10 cellular contexts compared by ENCODE assay signal in genomic region chr3:48565591-48566400, GRCh38. TPM values are rescaled to one million over a fixed set of nuclear protein-coding genes. Genes with fewer than 3 reads are reported as not detected.
DNase-seq lines count a peak whose midpoint lies in the region; ATAC-seq, FAIRE-seq and TF ChIP-seq lines count a peak whose summit lies in the region.
"Had no signal": no experiment of that assay in that cellular context is flagged by ENCODE, and none has a peak within 500 bp of the region (broad histone marks: within the 10 kb centered on the region; RNA-seq: fewer than 3 reads in every experiment).

No MANE protein-coding gene starts in this region.

- TF ChIP-seq CTCF in SK-N-SH (IDR thresholded peaks at IDR 0.05) = no peak
- no peak for TF ChIP-seq CTCF in gastrocnemius medialis (IDR thresholded peaks at IDR 0.05 in 4 of 5, conservative IDR thresholded peaks at IDR 0.05 in 1 of 5)

- H2AFZ ChIP-seq in SK-N-SH (ENCODE audit: low read depth) = 0 out of 2 replicates have a peak overlapping the region, but pooled peaks have one; percentile 21

- WGBS in SK-N-SH (ENCODE audit: low lambda C conversion rate) = 50% methylated on average over 7 of the region's 7 CpGs

- H3K9me3 ChIP-seq in SK-N-SH = no peaks in the 10 kb centered on the region
- no peaks in the 10 kb centered on the region for H3K9me3 ChIP-seq in gastrocnemius medialis

- in situ Hi-C loops in gastrocnemius medialis (cut with MboI; ENCODE audit: low sequenced_read_pairs in 4 of 4) = no loop called here

- CTCF ChIA-PET in SK-N-SH (lab: Yijun Ruan, JAX) = interaction anchor here (0.6 to 1.4 kb wide), 4 partner anchors 10 to 130 kb away, joined by 3 to 4 read pairs (median 4); partner anchors contain the start of gene UQCRC1

- no peak for TF ChIP-seq EP300 in SK-N-SH (IDR thresholded peaks at IDR 0.05; ENCODE audit: borderline replicate concordance in 1 of 2, low read depth in 1 of 2, low read length in 1 of 2)

- no peaks in the 10 kb centered on the region for H3K9me2 ChIP-seq in SK-N-SH

- intact Hi-C loops in gastrocnemius medialis (cut with DNase I; ENCODE audit: low total_unique reads) = no loop called here

- FAIRE-seq in GM12891 (lab: Jason Lieb, UNC) = peak; percentile 54
- FAIRE-seq: frontal cortex had no signal

- no peaks in the 10 kb centered on the region for H3K36me3 ChIP-seq in SK-N-SH (replicated peaks in 1 of 2; ENCODE audit: control insufficient read depth in 1 of 2, insufficient read depth in 2 of 2, low read length in 1 of 2)
- no peaks in the 10 kb centered on the region for H3K36me3 ChIP-seq in gastrocnemius medialis

- H3K9ac ChIP-seq in SK-N-SH = no peak overlapping the region

- TF ChIP-seq RAD21 in SK-N-SH (IDR thresholded peaks at IDR 0.05; ENCODE audit: low read length) = no peak

- ATAC-seq in gastrocnemius medialis (no peak), HG02970 (IDR thresholded peaks at IDR 0.05; ENCODE audit: low FRiP score, unreplicated experiment) (no peak)

- no peaks in the 10 kb centered on the region for H3K79me2 ChIP-seq in SK-N-SH (ENCODE audit: insufficient read depth)

- no peak for TF ChIP-seq POLR2A in GM12891 (IDR thresholded peaks at IDR 0.05; ENCODE audit: low read depth, low read length)
- no peak for TF ChIP-seq POLR2A in erythroblast (IDR thresholded peaks at IDR 0.05; ENCODE audit: low read length)
- TF ChIP-seq POLR2A in gastrocnemius medialis (IDR thresholded peaks at IDR 0.05) = no peak

- H3K27me3 ChIP-seq in SK-N-SH (ENCODE audit: insufficient read depth) (no peaks in the 10 kb centered on the region), gastrocnemius medialis (no peaks in the 10 kb centered on the region)

- H3K4me2 ChIP-seq in SK-N-SH = no peak overlapping the region; the same call in 1 of the 2 replicates

- POLR2A ChIA-PET in SK-N-SH (lab: Yijun Ruan, JAX) = no interaction called here

- peaks cover 22% of the 10 kb centered on the region for H3F3A ChIP-seq in SK-N-SH (replicated peaks; ENCODE audit: insufficient read depth)

- peaks cover 39 to 56% of the 10 kb centered on the region in 2 experiments; a peak in 3 of 4 replicates for H3K4me1 ChIP-seq in SK-N-SH (ENCODE audit: control insufficient read depth in 1 of 2, insufficient read depth in 2 of 2, low read depth in 1 of 2, low read length in 1 of 2)
- peaks cover 5% of the 10 kb centered on the region in 2 donors for H3K4me1 ChIP-seq in gastrocnemius medialis

- H3K27ac ChIP-seq in SK-N-SH (ENCODE audit: low read depth in 2 of 2, low read length in 1 of 2) = peak overlapping the region; percentile 67 to 93; a peak in 3 of 4 replicates
- H3K27ac ChIP-seq in gastrocnemius medialis = no peak overlapping the region

- H3K4me3 ChIP-seq in SK-N-SH (ENCODE audit: low read depth in 2 of 2, low read length in 1 of 2) (no peak overlapping the region), gastrocnemius medialis (no peak overlapping the region)

- H4K20me1 ChIP-seq in SK-N-SH (ENCODE audit: insufficient read depth) = no peaks in the 10 kb centered on the region

- DNase-seq in A172 (ENCODE audit: low spot score) (peak; percentile 88), GM12891 (ENCODE audit: insufficient read length, low spot score) (no peak), SK-N-SH (no peak), erythroblast (lab: John Stamatoyannopoulos, UW) (peak; percentile 21 to 53), gastrocnemius medialis (no peak), T-helper 9 cell (no peak)
- no peak for DNase-seq in activated CD4-positive, CD25-positive, alpha-beta regulatory T cell (lab: John Stamatoyannopoulos, UW)
- DNase-seq: MM.1S had no signal

TF ChIP-seq in GM12891, 5 proteins besides CTCF, POLR2A, EP300 and RAD21:
- TF ChIP-seq POLR2AphosphoS5 (IDR thresholded peaks at IDR 0.05; ENCODE audit: low read depth, low read length) (no peak), SPI1 (IDR thresholded peaks at IDR 0.05; ENCODE audit: low read depth, low read length) (no peak), PAX5 (IDR thresholded peaks at IDR 0.05; ENCODE audit: insufficient read depth, low read length, severe bottlenecking) (no peak), TAF1 (IDR thresholded peaks at IDR 0.05; ENCODE audit: low read depth, low read length) (no peak), POU2F2 (IDR thresholded peaks at IDR 0.05; ENCODE audit: low read depth, low read length) (no peak)

TF ChIP-seq in SK-N-SH, 30 proteins besides CTCF, POLR2A, EP300 and RAD21 (continues in another document):
- TF ChIP-seq TEAD4 (IDR thresholded peaks at IDR 0.05; ENCODE audit: borderline replicate concordance, insufficient read depth) (no peak), FOXJ3 (CRISPR knock-in tag; IDR thresholded peaks at IDR 0.05) (no peak), TCF12 (IDR thresholded peaks at IDR 0.05) (no peak; the same call in 1 of the 2 replicates), RCOR1 (IDR thresholded peaks at IDR 0.05; ENCODE audit: low read length) (no peak), JUND (IDR thresholded peaks at IDR 0.05) (no peak; the same call in 1 of the 2 replicates), SMC3 (IDR thresholded peaks at IDR 0.05; ENCODE audit: low read depth, low read length) (no peak), CHD2 (IDR thresholded peaks at IDR 0.05; ENCODE audit: low read length, partially characterized antibody) (no peak), IRF3 (IDR thresholded peaks at IDR 0.05; ENCODE audit: low read depth, low read length) (no peak), FOSL2 (IDR thresholded peaks at IDR 0.05; ENCODE audit: borderline replicate concordance, low read depth) (peak; percentile 75; the same call in 1 of the 2 replicates)
- TF ChIP-seq, protein P1, sequence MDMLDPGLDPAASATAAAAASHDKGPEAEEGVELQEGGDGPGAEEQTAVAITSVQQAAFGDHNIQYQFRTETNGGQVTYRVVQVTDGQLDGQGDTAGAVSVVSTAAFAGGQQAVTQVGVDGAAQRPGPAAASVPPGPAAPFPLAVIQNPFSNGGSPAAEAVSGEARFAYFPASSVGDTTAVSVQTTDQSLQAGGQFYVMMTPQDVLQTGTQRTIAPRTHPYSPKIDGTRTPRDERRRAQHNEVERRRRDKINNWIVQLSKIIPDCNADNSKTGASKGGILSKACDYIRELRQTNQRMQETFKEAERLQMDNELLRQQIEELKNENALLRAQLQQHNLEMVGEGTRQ (IDR thresholded peaks at IDR 0.05; ENCODE audit: borderline replicate concordance, low read depth, low read length) = no peak
- TF ChIP-seq, protein P2, sequence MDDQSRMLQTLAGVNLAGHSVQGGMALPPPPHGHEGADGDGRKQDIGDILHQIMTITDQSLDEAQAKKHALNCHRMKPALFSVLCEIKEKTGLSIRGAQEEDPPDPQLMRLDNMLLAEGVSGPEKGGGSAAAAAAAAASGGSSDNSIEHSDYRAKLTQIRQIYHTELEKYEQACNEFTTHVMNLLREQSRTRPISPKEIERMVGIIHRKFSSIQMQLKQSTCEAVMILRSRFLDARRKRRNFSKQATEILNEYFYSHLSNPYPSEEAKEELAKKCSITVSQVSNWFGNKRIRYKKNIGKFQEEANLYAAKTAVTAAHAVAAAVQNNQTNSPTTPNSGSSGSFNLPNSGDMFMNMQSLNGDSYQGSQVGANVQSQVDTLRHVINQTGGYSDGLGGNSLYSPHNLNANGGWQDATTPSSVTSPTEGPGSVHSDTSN (IDR thresholded peaks at IDR 0.05) = no peak

RNA-seq across cellular contexts. Expression of gene UCN2, which starts 2.2 kb away (rescaled TPM):
- total RNA-seq in A172 (2014; rRNA removed; shearing (Covaris generic)) = 1.3 and 5.0 TPM in 2 replicates
- 0.15 TPM for polyA plus RNA-seq in GM12891 (2012; ENCODE audit: low read depth, missing spikeins)
- 0.50 and 0.69 TPM in 2 replicates for polyA plus RNA-seq in SK-N-SH (2012; rRNA removed)
- 0.15 and 0.22 TPM in 2 replicates for polyA plus RNA-seq in SK-N-SH (2012; cell fraction: cytosol; rRNA removed)
- polyA plus RNA-seq in SK-N-SH (2012; cell fraction: nucleus; rRNA removed) = 2.7 and 4.1 TPM in 2 replicates
- not detected for total RNA-seq in gastrocnemius medialis
- total RNA-seq: frontal cortex had no signal

RNA-seq across cellular contexts. Expression of gene PFKFB4, which starts 9.2 kb away (rescaled TPM):
- total RNA-seq in A172 (2014; rRNA removed; shearing (Covaris generic)) = 7.6 and 8.4 TPM in 2 replicates
- 37.5 TPM for polyA plus RNA-seq in GM12891 (2012; ENCODE audit: low read depth, missing spikeins)
- 5.7 and 6.7 TPM in 2 replicates for polyA plus RNA-seq in SK-N-SH (2012; rRNA removed)
- 3.2 and 4.1 TPM in 2 replicates for polyA plus RNA-seq in SK-N-SH (2012; cell fraction: cytosol; rRNA removed)
- polyA plus RNA-seq in SK-N-SH (2012; cell fraction: nucleus; rRNA removed) = 14.3 and 15.3 TPM in 2 replicates
- total RNA-seq in gastrocnemius medialis = 1 to 10 TPM in 3 of 4 donors, under 1 TPM in 1; 0.87 to 2.6 (median 1.7) TPM

RNA-seq across cellular contexts. Expression of gene COL7A1, which starts 29.3 kb away (rescaled TPM):
- 105 and 128 TPM in 2 replicates for total RNA-seq in A172 (2014; rRNA removed; shearing (Covaris generic))
- 2.1 TPM for polyA plus RNA-seq in GM12891 (2012; ENCODE audit: low read depth, missing spikeins)
- 7.1 and 10.8 TPM in 2 replicates for polyA plus RNA-seq in SK-N-SH (2012; rRNA removed)
- 2.2 and 2.4 TPM in 2 replicates for polyA plus RNA-seq in SK-N-SH (2012; cell fraction: cytosol; rRNA removed)
- 55.8 and 105 TPM in 2 replicates for polyA plus RNA-seq in SK-N-SH (2012; cell fraction: nucleus; rRNA removed)
- 1 to 10 TPM in 2 of 4 donors, under 1 TPM in 2; 0.66 to 1.7 (median 1.1) TPM for total RNA-seq in gastrocnemius medialis

RNA-seq across cellular contexts. Expression of gene UQCRC1, which starts 43.6 kb away (rescaled TPM):
- 485 and 565 TPM in 2 replicates for total RNA-seq in A172 (2014; rRNA removed; shearing (Covaris generic))
- 167 TPM for polyA plus RNA-seq in GM12891 (2012; ENCODE audit: low read depth, missing spikeins)
- 284 and 317 TPM in 2 replicates for polyA plus RNA-seq in SK-N-SH (2012; rRNA removed)
- 160 and 244 TPM in 2 replicates for polyA plus RNA-seq in SK-N-SH (2012; cell fraction: cytosol; rRNA removed)
- 311 and 334 TPM in 2 replicates for polyA plus RNA-seq in SK-N-SH (2012; cell fraction: nucleus; rRNA removed)
- 100 to 1,000 TPM; 679 to 861 (median 720) TPM for total RNA-seq in gastrocnemius medialis

RNA-seq across cellular contexts. Expression of gene TMEM89, which starts 55.8 kb away (rescaled TPM):
- not detected in 2 replicates for total RNA-seq in A172 (2014; rRNA removed; shearing (Covaris generic))
- not detected for polyA plus RNA-seq in GM12891 (2012; ENCODE audit: low read depth, missing spikeins)
- polyA plus RNA-seq in SK-N-SH (2012; rRNA removed) = not detected in 2 replicates
- polyA plus RNA-seq in SK-N-SH (2012; cell fraction: cytosol; rRNA removed) = not detected in 2 replicates
- 0.43 and 1.0 TPM in 2 replicates for polyA plus RNA-seq in SK-N-SH (2012; cell fraction: nucleus; rRNA removed)
- not detected for total RNA-seq in gastrocnemius medialis
- total RNA-seq: frontal cortex had no signal

Comparison
In these comparisons a context has a peak if more than half of its experiments do, and no peak if none do; other contexts are left out.
1. DNase-seq: peak in A172 (single experiment) and erythroblast (2 of 2); none in GM12891 (single experiment), SK-N-SH (single experiment), gastrocnemius medialis (0 of 2), activated CD4-positive, CD25-positive, alpha-beta regulatory T cell (0 of 4) and T-helper 9 cell (single experiment).
2. H3K27ac ChIP-seq: peak in SK-N-SH (2 of 2); none in gastrocnemius medialis (0 of 4).
3. RNA of gene COL7A1, which starts 29.3 kb away (total RNA-seq): 105 to 128 TPM in A172; 0.66 to 1.7 TPM in gastrocnemius medialis; every median in the first group is over 10 times any median in the second.